1 cellular context compared by ENCODE assay signal in genomic region chr1:154496381-154496780, GRCh38.
TF ChIP-seq lines count a peak whose summit lies in the region.

No MANE protein-coding gene starts in this region.

TF ChIP-seq in HEK293, 187 proteins besides CTCF, POLR2A, EP300 and RAD21 (continued from another document):
- no peak for TF ChIP-seq KLF17 (tag by site-specific recombination; IDR thresholded peaks at IDR 0.05)
- TF ChIP-seq KLF16 (tag by site-specific recombination; IDR thresholded peaks at IDR 0.05): no peak
